ENCODE assay signal across 15 cellular contexts in the genomic region with DNA sequence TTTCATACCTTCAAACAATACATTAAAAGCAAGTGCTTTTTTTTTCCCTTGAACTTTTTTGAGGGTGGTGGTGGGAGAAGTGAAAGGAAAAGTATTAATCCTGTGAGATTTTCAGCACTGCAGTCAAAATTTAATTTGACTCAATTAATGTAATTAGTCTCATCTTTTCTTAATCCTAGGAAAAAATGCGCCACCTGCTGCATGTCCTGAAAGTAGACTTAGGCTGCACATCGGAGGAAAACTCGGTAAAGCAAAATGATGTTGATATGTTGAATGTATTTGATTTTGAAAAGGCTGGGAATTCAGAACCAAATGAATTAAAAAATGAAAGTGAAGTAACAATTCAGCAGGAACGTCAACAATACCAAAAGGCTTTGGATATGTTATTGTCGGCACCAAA. TPM values are rescaled to one million over a fixed set of nuclear protein-coding genes. Genes with fewer than 3 reads are reported as not detected.
DNase-seq lines count a peak whose midpoint lies in the region; ATAC-seq, FAIRE-seq and TF ChIP-seq lines count a peak whose summit lies in the region.
"Had no signal": no experiment of that assay in that cellular context is flagged by ENCODE, and none has a peak within 500 bp of the region (broad histone marks: within the 10 kb centered on the region; RNA-seq: fewer than 3 reads in every experiment).

No MANE protein-coding gene starts in this region.

- BruUV-seq in K562 (replicated peaks; lab: Mats Ljungman, UMichigan) = no TSS peak

- H3K4me1 ChIP-seq in K562 (replicated peaks in 1 of 2; ENCODE audit: control insufficient read depth in 2 of 2, insufficient read depth in 2 of 2, low read length in 2 of 2) (no peaks in the 10 kb centered on the region), HAP-1 (no peaks in the 10 kb centered on the region)
- H3K4me1 ChIP-seq: vagina had no signal

- H3K9me3 ChIP-seq in K562 (replicated peaks; ENCODE audit: control insufficient read depth, insufficient read depth, low read depth, low read length) (no peaks in the 10 kb centered on the region), HAP-1 (no peaks in the 10 kb centered on the region)
- H3K9me3 ChIP-seq: vagina had no signal

- POLR2A ChIA-PET in K562 (lab: Yijun Ruan, JAX) = no interaction called here

- H3K9me1 ChIP-seq in K562 (ENCODE audit: control insufficient read depth, insufficient read depth, low read length) = no peaks in the 10 kb centered on the region

- intact Hi-C loops in K562 (cut with micrococcal nuclease) (no loop called here), Right ventricle myocardium inferior (cut with DNase I) (no loop called here)

- H2AFZ ChIP-seq in K562 (ENCODE audit: low read depth, low read length) = no peak overlapping the region

- no peaks in the 10 kb centered on the region for H3K36me3 ChIP-seq in K562 (ENCODE audit: control insufficient read depth, insufficient read depth, low read length)
- H3K36me3 ChIP-seq in HAP-1 (replicated peaks) = no peaks in the 10 kb centered on the region

- in situ Hi-C loops in K562 (cut with MboI) (no loop called here), HAP-1 (cut with MboI; ENCODE audit: low sequenced_read_pairs) (no loop called here)

- no peak overlapping the region for H3K27ac ChIP-seq in K562 (ENCODE audit: extremely low read depth, low read depth, low read length)
- H3K27ac ChIP-seq: vagina had no signal

- no peak overlapping the region for H3K4me2 ChIP-seq in K562 (ENCODE audit: insufficient read depth, low read length)

- H3K27me3 ChIP-seq in K562 (ENCODE audit: control insufficient read depth in 2 of 2, insufficient read depth in 2 of 2, low read length in 2 of 2) (no peaks in the 10 kb centered on the region), HAP-1 (ENCODE audit: low read depth) (no peaks in the 10 kb centered on the region)
- H3K27me3 ChIP-seq: vagina had no signal

- H3K4me3 ChIP-seq in K562 (no peak overlapping the region), HAP-1 (no peak overlapping the region)
- H3K4me3 ChIP-seq: vagina had no signal

- no peak overlapping the region for H3K9ac ChIP-seq in K562 (ENCODE audit: insufficient read depth in 1 of 2, low read depth in 2 of 2, low read length in 2 of 2)

- no peaks in the 10 kb centered on the region for H4K20me1 ChIP-seq in K562 (replicated peaks; ENCODE audit: control insufficient read depth, insufficient read depth, low read length)

- WGBS in K562 (ENCODE audit: insufficient coverage, low coverage, missing lambda C conversion rate) = 21% methylated on average over 5 of the region's 5 CpGs

- no peak for TF ChIP-seq POLR2A in K562 (conservative IDR thresholded peaks at IDR 0.05)

- 0 out of 4 replicates have a peak, but pooled peaks of 1 of the 2 experiments have one; percentile 14 for TF ChIP-seq RAD21 in K562 (CRISPR knock-in tag; conservative IDR thresholded peaks at IDR 0.05 in 1 of 2, IDR thresholded peaks at IDR 0.05 in 1 of 2)

- CTCF ChIA-PET in K562 (lab: Yijun Ruan, JAX; ENCODE audit: low intra/inter-chr PET ratio) = no interaction called here

- ATAC-seq in K562 (no peak), GM18909 (IDR thresholded peaks at IDR 0.05; ENCODE audit: poor library complexity, unreplicated experiment) (no peak), Right ventricle myocardium inferior (no peak)
- ATAC-seq: left colon; stimulated activated naive B cell treated with anti-CD40 and anti-IgM and Interleukin-4, amounts not matched to agents 10 μg/mL and 1 μg/mL and 100 μg/mL, for 72 hours had no signal

- no peak for TF ChIP-seq EP300 in K562 (IDR thresholded peaks at IDR 0.05; ENCODE audit: low read length)

- DNase-seq in Ammon's horn (ENCODE audit: low spot score) (peak; percentile 26), NCI-H1105 (lab: John Stamatoyannopoulos, UW) (peak; percentile 6), K562 (ENCODE audit: extremely low read depth in 1 of 4, low spot score in 3 of 4) (peak in 1 of 4 experiments; percentile 3), iris pigment epithelial cell (ENCODE audit: low read depth) (peak; percentile 8), glomerular visceral epithelial cell (ENCODE audit: extremely low spot score) (no peak), Right ventricle myocardium inferior (ENCODE audit: missing footprints) (no peak), HAP-1 (ENCODE audit: low spot score in 2 of 2) (no peak)
- DNase-seq: activated T-cell treated with anti-CD3 and anti-CD28 coated beads, Interleukin-2, amount 50 U/mL, for 1 hour; glutamatergic neuron; left colon; NCI-H2107; stimulated activated naive B cell treated with anti-CD40 and anti-IgM and Interleukin-4, amounts not matched to agents 10 μg/mL and 1 μg/mL and 100 μg/mL, for 72 hours had no signal

- peak; percentile 10 to 34 (median 15); a peak in 2 of 6 replicates for TF ChIP-seq CTCF in K562 (IDR thresholded peaks at IDR 0.05 in 2 of 3, conservative IDR thresholded peaks at IDR 0.05 in 1 of 3; ENCODE audit: insufficient read depth in 2 of 3, low read depth in 1 of 3, low read length in 3 of 3)

- peak; percentile 54 for FAIRE-seq in K562 (lab: Jason Lieb, UNC)
- FAIRE-seq: GM12892 had no signal

- no peaks in the 10 kb centered on the region for H3K79me2 ChIP-seq in K562 (ENCODE audit: control insufficient read depth, insufficient read depth, low read length)

TF ChIP-seq in K562, 482 proteins besides CTCF, POLR2A, EP300 and RAD21:
- TF ChIP-seq ZNF644 (tag; IDR thresholded peaks at IDR 0.05; ENCODE audit: low read depth) = no peak

RNA-seq across cellular contexts. Expression of a gene that starts 52.2 kb away (rescaled TPM):
- total RNA-seq in K562 (2011; cell fraction: chromatin; rRNA removed; ENCODE audit: low replicate concordance) = 5.2 and 12.4 TPM in 2 replicates
- total RNA-seq in K562 (2011; cell fraction: nucleolus; rRNA removed) = 5.1 and 5.8 TPM in 2 replicates
- total RNA-seq in K562 (2011; cell fraction: nucleoplasm; rRNA removed) = 5.9 and 9.6 TPM in 2 replicates
- total RNA-seq in K562 (2014; rRNA removed) (2.5 and 4.2 TPM in 2 replicates), K562 (2014; rRNA removed; fragmentation: Illumina TruSeq; extraction: Trizol) (2.7 and 2.8 TPM in 2 replicates), K562 (2015; rRNA removed; fragmentation: Illumina TruSeq; extraction: Trizol) (3.2 and 3.3 TPM in 2 replicates), K562 (2021) (2.1 and 2.4 TPM in 2 replicates), Right ventricle myocardium inferior (8.0 TPM)
- polyA plus RNA-seq in K562 (2011; rRNA removed) (3.2 and 4.1 TPM in 2 replicates), K562 (2014; fragmentation: Illumina TruSeq; extraction: Trizol) (2.7 and 2.8 TPM in 2 replicates), K562 (2014; fragmentation: Nextera tagmentation; extraction: Ambion mirVana) (under 1 TPM; 0.80 to 0.85 TPM), K562 (2014; rRNA removed) (2.5 and 3.5 TPM in 2 replicates)
- 1.0 and 1.9 TPM in 2 replicates for polyA plus RNA-seq in K562 (2011; cell fraction: cytosol; rRNA removed)
- polyA plus RNA-seq in K562 (2011; cell fraction: nucleus; rRNA removed) = 5.6 and 7.5 TPM in 2 replicates
- 1.6 and 4.2 TPM in 2 replicates for polyA plus RNA-seq in K562 (2012)
- 3.6 and 5.6 TPM in 2 replicates for polyA minus RNA-seq in K562 (2011; rRNA and poly(A)+ RNA removed)
- 1.6 TPM in 2 replicates for polyA minus RNA-seq in K562 (2011; cell fraction: cytosol; rRNA and poly(A)+ RNA removed)
- 14.3 and 16.4 TPM in 2 replicates for polyA minus RNA-seq in K562 (2011; cell fraction: nucleus; rRNA and poly(A)+ RNA removed)

Comparison
In these comparisons a context has a peak if more than half of its experiments do, and no peak if none do; other contexts are left out.
1. DNase-seq: peak in Ammon's horn (single experiment), NCI-H1105 (single experiment) and iris pigment epithelial cell (single experiment); none in glomerular visceral epithelial cell (single experiment), Right ventricle myocardium inferior (single experiment) and HAP-1 (0 of 2).